Comparison of ENCODE assay signal across 1 cellular context in the genomic region with DNA sequence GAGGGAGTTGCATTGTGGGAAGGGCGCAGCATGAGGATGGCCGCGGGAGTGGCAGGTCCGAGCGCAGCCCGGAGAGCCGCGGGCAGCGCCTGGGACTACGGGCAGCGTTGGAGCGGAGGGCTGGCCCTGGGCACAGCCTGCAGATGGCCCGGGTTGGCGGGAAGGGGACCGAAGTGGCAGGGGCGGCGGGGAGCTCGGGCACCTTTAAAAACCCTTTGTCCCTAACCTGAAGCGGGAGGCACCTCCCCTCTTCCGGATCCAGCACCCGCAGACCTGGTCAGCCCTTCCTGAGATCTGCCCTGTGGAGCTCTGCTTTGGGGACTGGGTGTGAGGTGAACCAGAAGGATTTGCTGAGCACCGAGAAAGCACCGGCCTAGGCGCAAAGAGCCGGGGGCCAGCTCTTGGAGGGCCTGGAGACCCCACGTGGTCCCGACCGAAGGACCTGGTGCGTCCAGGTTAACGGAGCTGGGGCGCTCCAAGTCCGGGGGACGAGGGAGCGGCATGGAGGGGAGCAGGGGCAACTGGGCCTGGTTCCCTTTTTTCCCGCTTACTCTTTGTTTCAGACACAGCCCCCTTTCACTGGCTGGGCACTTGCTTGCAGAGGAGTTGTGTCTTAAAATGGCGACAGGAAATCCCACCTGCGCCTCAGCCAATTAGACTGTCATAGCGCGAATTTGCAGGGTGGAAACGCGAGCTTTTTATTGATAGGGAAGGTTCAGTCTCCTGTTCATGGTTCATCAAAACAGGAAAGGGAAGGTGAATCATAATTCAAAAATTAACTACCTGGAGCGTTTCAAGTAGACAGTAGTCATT.
A peak's percentile ranks its signal among the peaks of the same experiment; 100 is the strongest.
TF ChIP-seq lines count a peak whose summit lies in the region.

No MANE protein-coding gene starts in this region.

TF ChIP-seq in GM12878, 131 proteins besides CTCF, POLR2A, EP300 and RAD21 (continued from another document):
- TF ChIP-seq, protein P1, sequence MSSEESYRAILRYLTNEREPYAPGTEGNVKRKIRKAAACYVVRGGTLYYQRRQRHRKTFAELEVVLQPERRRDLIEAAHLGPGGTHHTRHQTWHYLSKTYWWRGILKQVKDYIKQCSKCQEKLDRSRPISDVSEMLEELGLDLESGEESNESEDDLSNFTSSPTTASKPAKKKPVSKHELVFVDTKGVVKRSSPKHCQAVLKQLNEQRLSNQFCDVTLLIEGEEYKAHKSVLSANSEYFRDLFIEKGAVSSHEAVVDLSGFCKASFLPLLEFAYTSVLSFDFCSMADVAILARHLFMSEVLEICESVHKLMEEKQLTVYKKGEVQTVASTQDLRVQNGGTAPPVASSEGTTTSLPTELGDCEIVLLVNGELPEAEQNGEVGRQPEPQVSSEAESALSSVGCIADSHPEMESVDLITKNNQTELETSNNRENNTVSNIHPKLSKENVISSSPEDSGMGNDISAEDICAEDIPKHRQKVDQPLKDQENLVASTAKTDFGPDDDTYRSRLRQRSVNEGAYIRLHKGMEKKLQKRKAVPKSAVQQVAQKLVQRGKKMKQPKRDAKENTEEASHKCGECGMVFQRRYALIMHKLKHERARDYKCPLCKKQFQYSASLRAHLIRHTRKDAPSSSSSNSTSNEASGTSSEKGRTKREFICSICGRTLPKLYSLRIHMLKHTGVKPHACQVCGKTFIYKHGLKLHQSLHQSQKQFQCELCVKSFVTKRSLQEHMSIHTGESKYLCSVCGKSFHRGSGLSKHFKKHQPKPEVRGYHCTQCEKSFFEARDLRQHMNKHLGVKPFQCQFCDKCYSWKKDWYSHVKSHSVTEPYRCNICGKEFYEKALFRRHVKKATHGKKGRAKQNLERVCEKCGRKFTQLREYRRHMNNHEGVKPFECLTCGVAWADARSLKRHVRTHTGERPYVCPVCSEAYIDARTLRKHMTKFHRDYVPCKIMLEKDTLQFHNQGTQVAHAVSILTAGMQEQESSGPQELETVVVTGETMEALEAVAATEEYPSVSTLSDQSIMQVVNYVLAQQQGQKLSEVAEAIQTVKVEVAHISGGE (CRISPR knock-in tag; IDR thresholded peaks at IDR 0.05) = no peak
- TF ChIP-seq POLR2AphosphoS2 (IDR thresholded peaks at IDR 0.05; ENCODE audit: low read depth, low read length) (no peak), BRCA1 (IDR thresholded peaks at IDR 0.05; ENCODE audit: low read depth, low read length) (no peak), SPI1 (IDR thresholded peaks at IDR 0.05; ENCODE audit: borderline replicate concordance, insufficient read depth, low read depth, low read length) (peak; percentile 34; the same call in 1 of the 2 replicates), MTA3 (IDR thresholded peaks at IDR 0.05; ENCODE audit: borderline replicate concordance, low read length) (no peak), RCOR1 (conservative IDR thresholded peaks at IDR 0.05; ENCODE audit: low read depth, low read length) (no peak), RUNX3 (IDR thresholded peaks at IDR 0.05; ENCODE audit: low read length) (no peak), SMAD1 (IDR thresholded peaks at IDR 0.05; ENCODE audit: low read depth, partially characterized antibody) (no peak), NR2F1 (conservative IDR thresholded peaks at IDR 0.05) (no peak), SREBF1 (IDR thresholded peaks at IDR 0.05; ENCODE audit: low read length) (no peak), ZNF217 (IDR thresholded peaks at IDR 0.05) (no peak), BACH1 (IDR thresholded peaks at IDR 0.05; ENCODE audit: borderline replicate concordance) (no peak), JUNB (IDR thresholded peaks at IDR 0.05) (no peak), ZSCAN29 (IDR thresholded peaks at IDR 0.05) (no peak), TBL1XR1 (IDR thresholded peaks at IDR 0.05; ENCODE audit: low read depth, low read length) (no peak), SREBF2 (IDR thresholded peaks at IDR 0.05; ENCODE audit: low read length) (no peak), HDAC2 (IDR thresholded peaks at IDR 0.05) (no peak), ASH2L (IDR thresholded peaks at IDR 0.05; ENCODE audit: borderline replicate concordance, low read depth) (no peak)
- TF ChIP-seq, protein P2, sequence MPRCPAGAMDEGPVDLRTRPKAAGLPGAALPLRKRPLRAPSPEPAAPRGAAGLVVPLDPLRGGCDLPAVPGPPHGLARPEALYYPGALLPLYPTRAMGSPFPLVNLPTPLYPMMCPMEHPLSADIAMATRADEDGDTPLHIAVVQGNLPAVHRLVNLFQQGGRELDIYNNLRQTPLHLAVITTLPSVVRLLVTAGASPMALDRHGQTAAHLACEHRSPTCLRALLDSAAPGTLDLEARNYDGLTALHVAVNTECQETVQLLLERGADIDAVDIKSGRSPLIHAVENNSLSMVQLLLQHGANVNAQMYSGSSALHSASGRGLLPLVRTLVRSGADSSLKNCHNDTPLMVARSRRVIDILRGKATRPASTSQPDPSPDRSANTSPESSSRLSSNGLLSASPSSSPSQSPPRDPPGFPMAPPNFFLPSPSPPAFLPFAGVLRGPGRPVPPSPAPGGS (IDR thresholded peaks at IDR 0.05; ENCODE audit: borderline replicate concordance, insufficient read depth, low read depth, low read length, poor library complexity, severe bottlenecking) = no peak
